In genomic region chr7:101363734-101364374, GRCh38 we compare ENCODE assay signal across 8 cellular contexts. TPM values are rescaled to one million over a fixed set of nuclear protein-coding genes. Genes with fewer than 3 reads are reported as not detected.
A peak's percentile ranks its signal among the peaks of the same experiment; 100 is the strongest.
DNase-seq lines count a peak whose midpoint lies in the region; ATAC-seq and TF ChIP-seq lines count a peak whose summit lies in the region.

No MANE protein-coding gene starts in this region.

- peaks cover 10% of the 10 kb centered on the region for H3K4me1 ChIP-seq in testis

- TF ChIP-seq POLR2A in testis (IDR thresholded peaks at IDR 0.05) = no peak

- peak; percentile 56 for ATAC-seq in HG03039 (IDR thresholded peaks at IDR 0.05; ENCODE audit: unreplicated experiment)

- no peak overlapping the region for H3K27ac ChIP-seq in testis

- H3K9me3 Mint-ChIP-seq in activated naive CD4-positive, alpha-beta T cell treated with anti-CD3 and anti-CD28 coated beads for 36 hours = no peaks in the 10 kb centered on the region
- peaks cover 3% of the 10 kb centered on the region for H3K9me3 Mint-ChIP-seq in osteocyte (ENCODE audit: unreplicated experiment)

- WGBS in testis, 2 donors = 1 to 2% methylated on average over 11 to 52 of the region's 52 CpGs

- no peaks in the 10 kb centered on the region for H3K36me3 Mint-ChIP-seq in activated naive CD4-positive, alpha-beta T cell treated with anti-CD3 and anti-CD28 coated beads for 36 hours (ENCODE audit: low read depth)
- H3K36me3 Mint-ChIP-seq in osteocyte (ENCODE audit: unreplicated experiment) = peaks cover 8% of the 10 kb centered on the region

- peaks cover 3% of the 10 kb centered on the region for H3K4me1 Mint-ChIP-seq in activated naive CD4-positive, alpha-beta T cell treated with anti-CD3 and anti-CD28 coated beads for 36 hours (ENCODE audit: low read depth)
- H3K4me1 Mint-ChIP-seq in osteocyte (ENCODE audit: unreplicated experiment) = peaks cover 38% of the 10 kb centered on the region

- H3K27ac Mint-ChIP-seq in activated naive CD4-positive, alpha-beta T cell treated with anti-CD3 and anti-CD28 coated beads for 36 hours = no peak overlapping the region
- H3K27ac Mint-ChIP-seq in osteocyte (ENCODE audit: unreplicated experiment) = no peak overlapping the region

- intact Hi-C loops in activated naive CD4-positive, alpha-beta T cell treated with anti-CD3 and anti-CD28 coated beads for 36 hours (cut with micrococcal nuclease) = loop anchor here (1.0 kb wide), 3 partner anchors 47 to 143 kb away; no protein-coding TSS in a partner anchor
- intact Hi-C loops in testis (cut with DNase I; ENCODE audit: low total_unique reads) = no loop called here

- CTCF ChIA-PET in activated naive CD4-positive, alpha-beta T cell treated with anti-CD3 and anti-CD28 coated beads for 36 hours (lab: Charles Lee) = interaction anchor here (0.7 to 2.9 kb wide), 23 partner anchors 9 to 175 kb away, joined by 3 to 26 read pairs (median 4); no protein-coding TSS in a partner anchor

- in situ Hi-C loops in G401 (cut with HindIII; ENCODE audit: low sequenced_read_pairs) = no loop called here

- H3K4me3 ChIP-seq in testis = peak overlapping the region; percentile 51 to 56

- no peaks in the 10 kb centered on the region for H3K27me3 ChIP-seq in testis

- TF ChIP-seq CTCF in osteocyte (IDR thresholded peaks at IDR 0.05) (peak; percentile 99), testis (IDR thresholded peaks at IDR 0.05) (peak; percentile 47 to 93 (median 68))

- no peak overlapping the region for H3K4me3 Mint-ChIP-seq in activated naive CD4-positive, alpha-beta T cell treated with anti-CD3 and anti-CD28 coated beads for 36 hours
- H3K4me3 Mint-ChIP-seq in osteocyte (ENCODE audit: unreplicated experiment) = peak overlapping the region; percentile 72

- no peaks in the 10 kb centered on the region for H3K9me3 ChIP-seq in testis

- no peaks in the 10 kb centered on the region for H3K36me3 ChIP-seq in testis (ENCODE audit: low read depth, missing control alignments)

- H3K27me3 Mint-ChIP-seq in activated naive CD4-positive, alpha-beta T cell treated with anti-CD3 and anti-CD28 coated beads for 36 hours (ENCODE audit: low read depth) = peaks cover 12% of the 10 kb centered on the region
- no peaks in the 10 kb centered on the region for H3K27me3 Mint-ChIP-seq in osteocyte (ENCODE audit: unreplicated experiment)

- DNase-seq in G401 (ENCODE audit: low spot score) (peak; percentile 81), RPMI8226 (peak; percentile 84), glomerular visceral epithelial cell (ENCODE audit: extremely low spot score) (peak; percentile 59), osteocyte (ENCODE audit: extremely low spot score, unreplicated experiment) (peak; percentile 90), testis (peak; percentile 63), OCI-M2 (lab: John Stamatoyannopoulos, UW; ENCODE audit: unreplicated experiment) (no peak)
- DNase-seq in activated naive CD4-positive, alpha-beta T cell treated with anti-CD3 and anti-CD28 coated beads for 36 hours = peak; percentile 76

RNA-seq across cellular contexts. Expression of gene COL26A1, which starts 1.2 kb away (rescaled TPM):
- 104 and 109 TPM in 2 replicates for total RNA-seq in G401 (2014; rRNA removed; shearing (Covaris generic))
- not detected for total RNA-seq in activated naive CD4-positive, alpha-beta T cell treated with anti-CD3 and anti-CD28 coated beads for 36 hours
- total RNA-seq in osteocyte = 124 and 128 TPM in 2 replicates
- 1 to 10 TPM in 1 of 2 donors, under 1 TPM in 1; 0.94 to 1.1 TPM for total RNA-seq in testis
- 3.1 TPM for polyA plus RNA-seq in testis (ENCODE audit: insufficient read depth, low read depth, low replicate concordance)

RNA-seq across cellular contexts. Expression of gene IFT22, which starts 42.2 kb away (rescaled TPM):
- 55.0 and 55.9 TPM in 2 replicates for total RNA-seq in G401 (2014; rRNA removed; shearing (Covaris generic))
- 1 to 10 TPM; 5.4 to 6.8 TPM for total RNA-seq in activated naive CD4-positive, alpha-beta T cell treated with anti-CD3 and anti-CD28 coated beads for 36 hours
- total RNA-seq in osteocyte = 25.2 and 29.3 TPM in 2 replicates
- 10 to 100 TPM; 47.4 to 94.6 TPM for total RNA-seq in testis
- polyA plus RNA-seq in testis (ENCODE audit: insufficient read depth, low read depth, low replicate concordance) = 270 TPM

Comparison
In these comparisons a context has a peak if more than half of its experiments do, and no peak if none do; other contexts are left out.
1. RNA of gene COL26A1, which starts 1.2 kb away (total RNA-seq): 124 to 128 TPM in osteocyte and 104 to 109 TPM in G401; 0.94 to 1.1 TPM in testis and not detected in activated naive CD4-positive, alpha-beta T cell treated with anti-CD3 and anti-CD28 coated beads for 36 hours; every median in the first group is over 10 times any median in the second.